Comparison of ENCODE assay signal across 23 cellular contexts in the genomic region with DNA sequence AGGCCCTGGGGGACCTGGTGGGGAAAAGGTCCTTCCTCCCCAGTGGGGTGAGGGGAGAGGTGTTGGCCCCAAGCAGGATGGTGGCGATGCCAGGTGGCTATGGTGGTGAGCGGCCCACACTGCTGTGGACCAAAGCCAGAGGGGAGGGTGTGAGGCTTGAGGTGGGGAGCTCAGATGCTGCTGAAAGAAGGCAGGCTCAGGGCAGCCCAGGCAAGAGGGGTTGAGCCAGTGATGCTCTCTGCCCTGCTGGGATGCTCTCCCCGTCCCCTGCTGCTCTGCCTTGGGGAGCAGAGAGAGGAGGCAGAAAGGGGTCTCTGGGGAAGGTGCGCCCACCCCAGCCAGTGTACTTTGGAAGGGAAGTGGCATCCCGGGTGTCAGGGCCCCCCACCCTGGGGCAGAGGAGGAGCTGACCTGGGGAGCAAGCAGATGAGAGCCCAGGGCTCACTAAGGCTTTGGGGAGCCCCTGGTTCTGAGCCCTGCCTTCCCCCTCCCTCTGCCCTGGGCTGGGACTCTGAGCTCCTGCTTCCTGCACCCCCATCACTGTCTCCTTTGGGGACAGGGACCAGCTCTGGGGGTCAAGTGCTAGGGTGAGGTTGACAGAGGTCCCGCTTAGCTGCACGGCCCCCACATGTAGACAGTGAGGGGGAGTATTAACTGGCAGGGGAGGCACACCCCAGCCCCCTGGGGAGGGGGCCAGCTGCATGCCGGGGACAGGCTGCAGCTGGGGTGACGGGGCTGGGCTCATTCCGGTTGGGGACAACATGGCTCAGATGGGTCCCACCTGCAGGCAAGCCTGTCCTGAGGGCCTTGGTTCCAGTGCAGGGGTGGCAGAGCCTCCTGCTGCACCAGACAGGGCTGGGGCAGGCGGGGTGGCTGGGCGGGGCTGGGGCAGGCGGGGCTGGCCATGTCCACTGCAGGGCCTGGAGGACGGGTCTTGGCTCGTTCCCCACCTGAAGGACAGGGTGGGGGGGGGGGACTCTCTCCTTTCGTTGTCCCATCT.
DNase-seq lines count a peak whose midpoint lies in the region; ATAC-seq and TF ChIP-seq lines count a peak whose summit lies in the region.
"Had no signal": no experiment of that assay in that cellular context is flagged by ENCODE, and none has a peak within 500 bp of the region (broad histone marks: within the 10 kb centered on the region; RNA-seq: fewer than 3 reads in every experiment).

No MANE protein-coding gene starts in this region.

- peaks cover 31% of the 10 kb centered on the region for H3K27me3 ChIP-seq in RWPE2 (ENCODE audit: insufficient read depth, poor library complexity, severe bottlenecking)
- H3K27me3 ChIP-seq in sigmoid colon: no peaks in the 10 kb centered on the region

- H3K27ac ChIP-seq in RWPE2 (ENCODE audit: poor library complexity, severe bottlenecking): no peak overlapping the region
- no peak overlapping the region for H3K27ac ChIP-seq in sigmoid colon
- H3K27ac ChIP-seq: A549, breast epithelium, C4-2B, dorsolateral prefrontal cortex, SJSA1 had no signal

- ATAC-seq in activated CD8-positive, alpha-beta memory T cell treated with anti-CD3 and anti-CD28 coated beads, Interleukin-2, amount 10 ng/mL, durations not matched to agents 7 days and 5 days: no peak
- ATAC-seq in RWPE2 (ENCODE audit: low read depth) (no peak), GM21528 (IDR thresholded peaks at IDR 0.05; ENCODE audit: low FRiP score, unreplicated experiment) (no peak)
- ATAC-seq: A549, PC-3 had no signal

- WGBS in sigmoid colon, 2 donors: 69 to 84% methylated on average over 16 of the region's 16 CpGs

- CTCF ChIA-PET in activated CD8-positive, alpha-beta memory T cell treated with anti-CD3 and anti-CD28 coated beads, Interleukin-2, amount 10 ng/mL, durations not matched to agents 7 days and 5 days (lab: Charles Lee): no interaction called here

- no peak for TF ChIP-seq POLR2A in sigmoid colon (IDR thresholded peaks at IDR 0.05)

- H3K27me3 Mint-ChIP-seq in activated CD8-positive, alpha-beta memory T cell treated with anti-CD3 and anti-CD28 coated beads, Interleukin-2, amount 10 ng/mL, durations not matched to agents 7 days and 5 days: peaks cover 24% of the 10 kb centered on the region
- peaks cover 6% of the 10 kb centered on the region for H3K27me3 Mint-ChIP-seq in progenitor cell of endocrine pancreas

- intact Hi-C loops in sigmoid colon (cut with DNase I): no loop called here

- H3K4me3 ChIP-seq in RWPE2 (ENCODE audit: severe bottlenecking) (no peak overlapping the region), sigmoid colon (no peak overlapping the region)
- H3K4me3 ChIP-seq: A549, breast epithelium, dorsolateral prefrontal cortex, SJSA1 had no signal

- H3K4me1 ChIP-seq in RWPE2 (ENCODE audit: insufficient read depth, poor library complexity, severe bottlenecking) (no peaks in the 10 kb centered on the region), sigmoid colon (no peaks in the 10 kb centered on the region)
- H3K4me1 ChIP-seq: A549, breast epithelium, SJSA1 had no signal

- no peaks in the 10 kb centered on the region for H3K4me1 Mint-ChIP-seq in activated CD8-positive, alpha-beta memory T cell treated with anti-CD3 and anti-CD28 coated beads, Interleukin-2, amount 10 ng/mL, durations not matched to agents 7 days and 5 days
- peaks cover 13% of the 10 kb centered on the region for H3K4me1 Mint-ChIP-seq in progenitor cell of endocrine pancreas (ENCODE audit: low read depth)

- H3K9me3 Mint-ChIP-seq in activated CD8-positive, alpha-beta memory T cell treated with anti-CD3 and anti-CD28 coated beads, Interleukin-2, amount 10 ng/mL, durations not matched to agents 7 days and 5 days (ENCODE audit: low read depth): no peaks in the 10 kb centered on the region
- peaks cover 10% of the 10 kb centered on the region for H3K9me3 Mint-ChIP-seq in progenitor cell of endocrine pancreas (ENCODE audit: low read depth)

- no peak for TF ChIP-seq EP300 in sigmoid colon (IDR thresholded peaks at IDR 0.05)

- no peaks in the 10 kb centered on the region for H3K9me3 ChIP-seq in RWPE2 (ENCODE audit: severe bottlenecking)
- peaks cover 0 to 6% (median 2%) of the 10 kb centered on the region in 4 donors for H3K9me3 ChIP-seq in sigmoid colon
- H3K9me3 ChIP-seq: SJSA1 had no signal

- no peaks in the 10 kb centered on the region for H3K36me3 Mint-ChIP-seq in activated CD8-positive, alpha-beta memory T cell treated with anti-CD3 and anti-CD28 coated beads, Interleukin-2, amount 10 ng/mL, durations not matched to agents 7 days and 5 days
- no peaks in the 10 kb centered on the region for H3K36me3 Mint-ChIP-seq in progenitor cell of endocrine pancreas (ENCODE audit: insufficient read depth)

- no peak overlapping the region for H3K4me3 Mint-ChIP-seq in activated CD8-positive, alpha-beta memory T cell treated with anti-CD3 and anti-CD28 coated beads, Interleukin-2, amount 10 ng/mL, durations not matched to agents 7 days and 5 days
- no peak overlapping the region for H3K4me3 Mint-ChIP-seq in progenitor cell of endocrine pancreas (ENCODE audit: low read depth)
- H3K4me3 Mint-ChIP-seq: HFFc6, nephron progenitor cell had no signal

- TF ChIP-seq CTCF in RWPE2 (IDR thresholded peaks at IDR 0.05; ENCODE audit: poor library complexity, severe bottlenecking) (no peak), progenitor cell of endocrine pancreas (IDR thresholded peaks at IDR 0.05; ENCODE audit: unreplicated experiment) (no peak), sigmoid colon (IDR thresholded peaks at IDR 0.05) (no peak)

- DNase-seq in activated CD8-positive, alpha-beta memory T cell treated with anti-CD3 and anti-CD28 coated beads for 24 hours: peak; percentile 26
- no peak for DNase-seq in activated CD8-positive, alpha-beta memory T cell treated with anti-CD3 and anti-CD28 coated beads, Interleukin-2, amount 10 ng/mL, durations not matched to agents 7 days and 5 days
- peak; percentile 51 for DNase-seq in RWPE2 (ENCODE audit: low spot score)
- peak; percentile 3 for DNase-seq in iPS-NIHi11 (ENCODE audit: low spot score)
- DNase-seq in progenitor cell of endocrine pancreas (ENCODE audit: low spot score, unreplicated experiment): peak; percentile 7
- DNase-seq in NCI-H2171 (lab: John Stamatoyannopoulos, UW): no peak
- no peak for DNase-seq in sigmoid colon
- DNase-seq: foreskin fibroblast, HFFc6, hypothalamus, Karpas-422, mesenchymal stem cell, NCI-H1930, NCI-H226, nephron progenitor cell, PC-3, substantia nigra had no signal

- H3K36me3 ChIP-seq in RWPE2 (ENCODE audit: low read depth) (no peaks in the 10 kb centered on the region), sigmoid colon (no peaks in the 10 kb centered on the region)
- H3K36me3 ChIP-seq: breast epithelium, SJSA1 had no signal

- no peak overlapping the region for H3K27ac Mint-ChIP-seq in activated CD8-positive, alpha-beta memory T cell treated with anti-CD3 and anti-CD28 coated beads, Interleukin-2, amount 10 ng/mL, durations not matched to agents 7 days and 5 days
- no peak overlapping the region for H3K27ac Mint-ChIP-seq in progenitor cell of endocrine pancreas
- H3K27ac Mint-ChIP-seq: HFFc6, nephron progenitor cell had no signal

Comparison
In these comparisons a context has a peak if more than half of its experiments do, and no peak if none do; other contexts are left out.
1. DNase-seq: peak in activated CD8-positive, alpha-beta memory T cell treated with anti-CD3 and anti-CD28 coated beads for 24 hours (single experiment), RWPE2 (single experiment), iPS-NIHi11 (single experiment) and progenitor cell of endocrine pancreas (single experiment); none in activated CD8-positive, alpha-beta memory T cell treated with anti-CD3 and anti-CD28 coated beads, Interleukin-2, amount 10 ng/mL, durations not matched to agents 7 days and 5 days (single experiment), NCI-H2171 (single experiment) and sigmoid colon (single experiment).